In the genomic region with DNA sequence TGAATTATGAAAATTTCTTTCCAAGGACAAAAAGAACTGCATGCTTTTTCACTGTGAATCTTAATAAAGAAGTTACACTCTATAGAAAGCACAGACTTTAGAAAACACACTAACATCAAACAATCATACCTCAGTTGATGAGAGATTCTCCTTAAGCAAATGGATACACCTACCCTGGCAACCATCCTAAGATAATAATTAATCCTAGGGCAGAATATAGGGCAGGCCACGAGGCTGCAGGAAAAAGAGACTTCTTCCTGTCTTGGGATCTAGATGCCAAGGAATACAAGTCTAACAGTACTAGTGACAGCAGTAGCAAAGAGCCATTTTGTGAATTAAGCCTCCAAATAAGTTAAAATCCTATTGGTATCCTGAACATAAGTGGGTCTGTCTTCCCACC, we compare ENCODE assay signal across 12 cellular contexts.
DNase-seq lines count a peak whose midpoint lies in the region; TF ChIP-seq lines count a peak whose summit lies in the region.
"Had no signal": no experiment of that assay in that cellular context is flagged by ENCODE, and none has a peak within 500 bp of the region (broad histone marks: within the 10 kb centered on the region; RNA-seq: fewer than 3 reads in every experiment).

No MANE protein-coding gene starts in this region.

- H3K27me3 ChIP-seq in ACC112 (ENCODE audit: insufficient read depth, low read length) (no peaks in the 10 kb centered on the region), HAP-1 (ENCODE audit: low read depth) (no peaks in the 10 kb centered on the region), right atrium auricular region (no peaks in the 10 kb centered on the region)

- H3K36me3 ChIP-seq in ACC112 (ENCODE audit: insufficient read depth, low read length) (no peaks in the 10 kb centered on the region), HAP-1 (replicated peaks) (no peaks in the 10 kb centered on the region), right atrium auricular region (no peaks in the 10 kb centered on the region)

- H3K4me1 ChIP-seq in ACC112 (ENCODE audit: control insufficient read depth, insufficient read depth, low read length, unreplicated experiment) (no peaks in the 10 kb centered on the region), HAP-1 (peaks cover 20% of the 10 kb centered on the region), right atrium auricular region (no peaks in the 10 kb centered on the region)

- TF ChIP-seq CTCF in LNCaP clone FGC (IDR thresholded peaks at IDR 0.05; ENCODE audit: control insufficient read depth, extremely low read depth, insufficient read depth), result no peak
- TF ChIP-seq CTCF in right atrium auricular region (IDR thresholded peaks at IDR 0.05), result no peak

- H3K9me3 ChIP-seq in HAP-1 (no peaks in the 10 kb centered on the region), right atrium auricular region (no peaks in the 10 kb centered on the region)

- DNase-seq in LNCaP clone FGC (ENCODE audit: low read depth) (peak; percentile 54), kidney glomerular epithelial cell (lab: John Stamatoyannopoulos, UW) (peak; percentile 30), superior temporal gyrus (ENCODE audit: extremely low spot score) (peak; percentile 29), HAP-1 (ENCODE audit: low spot score in 2 of 2) (no peak), right atrium auricular region (ENCODE audit: low spot score) (no peak)
- no peak for DNase-seq in stimulated activated naive CD4-positive, alpha-beta T cell treated with Interleukin-2 at 50 U/mL for 16 hours (lab: John Stamatoyannopoulos, UW)
- DNase-seq: CD8-positive, alpha-beta T cell; COR-L47; H7 had no signal

- H3K4me3 ChIP-seq in ACC112 (ENCODE audit: low read depth, low read length), result no peak overlapping the region
- no peak overlapping the region for H3K4me3 ChIP-seq in LNCaP clone FGC (ENCODE audit: low read depth, low read length)
- H3K4me3 ChIP-seq in HAP-1, result no peak overlapping the region
- no peak overlapping the region for H3K4me3 ChIP-seq in right atrium auricular region
- H3K4me3 ChIP-seq: GM12878, GM23338 had no signal

- H3K79me2 ChIP-seq in ACC112 (ENCODE audit: control insufficient read depth, insufficient read depth, low read length, unreplicated experiment), result no peaks in the 10 kb centered on the region

- in situ Hi-C loops in HAP-1 (cut with MboI; ENCODE audit: low sequenced_read_pairs), result no loop called here

- peak overlapping the region; percentile 3 for H2AFZ ChIP-seq in ACC112 (ENCODE audit: low read length, unreplicated experiment)
- H2AFZ ChIP-seq: GM23338 had no signal

- no peak overlapping the region for H3K27ac ChIP-seq in ACC112 (ENCODE audit: low read depth, low read length)
- no peak overlapping the region for H3K27ac ChIP-seq in right atrium auricular region

Comparison
In these comparisons a context has a peak if more than half of its experiments do, and no peak if none do; other contexts are left out.
1. DNase-seq: peak in LNCaP clone FGC (single experiment), kidney glomerular epithelial cell (single experiment) and superior temporal gyrus (single experiment); none in HAP-1 (0 of 2), right atrium auricular region (single experiment) and stimulated activated naive CD4-positive, alpha-beta T cell treated with Interleukin-2 at 50 U/mL for 16 hours (single experiment).